In genomic region chr6:35297541-35298481, GRCh38 we compare ENCODE assay signal across 1 cellular context.
A peak's percentile ranks its signal among the peaks of the same experiment; 100 is the strongest.
TF ChIP-seq lines count a peak whose summit lies in the region.

TSS of gene DEF6 (plus strand) at chr6:35297818. CDS start at chr6:35297857, 39 bp downstream.

TF ChIP-seq in K562, 482 proteins besides CTCF, POLR2A, EP300 and RAD21 (continued from another document and continues in another):
- TF ChIP-seq ARID3A (IDR thresholded peaks at IDR 0.05; ENCODE audit: borderline replicate concordance, low read depth, low read length) (peak; percentile 47; the same call in 1 of the 2 replicates), POLR3G (IDR thresholded peaks at IDR 0.05; ENCODE audit: extremely low read depth, insufficient read length, insufficient replicate concordance) (no peak), ZNF699 (CRISPR knock-in tag; IDR thresholded peaks at IDR 0.05; ENCODE audit: insufficient replicate concordance) (no peak), RFX1 (IDR thresholded peaks at IDR 0.05) (no peak), NFIX (CRISPR knock-in tag; IDR thresholded peaks at IDR 0.05; ENCODE audit: low read depth) (no peak), THAP7 (CRISPR knock-in tag; IDR thresholded peaks at IDR 0.05) (no peak), CUX1 (CRISPR knock-in tag; IDR thresholded peaks at IDR 0.05) (no peak), ILK (tag; IDR thresholded peaks at IDR 0.05; ENCODE audit: borderline replicate concordance, low read depth) (no peak), SMARCA5 (IDR thresholded peaks at IDR 0.05) (no peak), PTTG1 (tag; IDR thresholded peaks at IDR 0.05; ENCODE audit: low read depth) (no peak), ARNT (IDR thresholded peaks at IDR 0.05) (no peak), ZNF175 (CRISPR knock-in tag; IDR thresholded peaks at IDR 0.05; ENCODE audit: low read depth) (no peak), BRD9 (IDR thresholded peaks at IDR 0.05; ENCODE audit: low read depth, partially characterized antibody) (peak; percentile 60), TSHZ1 (CRISPR knock-in tag; IDR thresholded peaks at IDR 0.05) (0 out of 2 replicates have a peak, but pooled peaks have one; percentile 22), POLR2H (tag; IDR thresholded peaks at IDR 0.05; ENCODE audit: low read depth) (no peak), PRDM10 (IDR thresholded peaks at IDR 0.05; ENCODE audit: partially characterized antibody) (peak; percentile 23), ZNF436 (CRISPR knock-in tag; IDR thresholded peaks at IDR 0.05) (peak; percentile 29; the same call in 1 of the 2 replicates), CREM (IDR thresholded peaks at IDR 0.05; ENCODE audit: low read depth) (peak; percentile 83), SFPQ (IDR thresholded peaks at IDR 0.05; ENCODE audit: low read depth, low read length) (no peak), SNRNP70 (optimal IDR thresholded peaks at IDR 0.05; ENCODE audit: low read depth, low read length) (no peak), RBM25 (IDR thresholded peaks at IDR 0.05; ENCODE audit: low read depth, low read length, severe bottlenecking) (no peak), SREBF2 (CRISPR knock-in tag; IDR thresholded peaks at IDR 0.05) (no peak), ETV6 (IDR thresholded peaks at IDR 0.05; ENCODE audit: borderline replicate concordance in 1 of 2, low read depth in 2 of 2, low read length in 1 of 2) (peak in 1 of 2 experiments; percentile 75; a peak in 1 of 4 replicates), ETV6 (CRISPR knock-in tag; IDR thresholded peaks at IDR 0.05; ENCODE audit: borderline replicate concordance) (no peak; the same call in 1 of the 2 replicates), SREBF1 (IDR thresholded peaks at IDR 0.05; ENCODE audit: borderline replicate concordance, low read depth, low read length) (no peak), STAT5A (IDR thresholded peaks at IDR 0.05; ENCODE audit: borderline replicate concordance, low read length) (no peak), CEBPZ (IDR thresholded peaks at IDR 0.05; ENCODE audit: borderline replicate concordance, low read depth, low read length) (no peak)
